ENCODE assay signal across 35 cellular contexts in the genomic region with DNA sequence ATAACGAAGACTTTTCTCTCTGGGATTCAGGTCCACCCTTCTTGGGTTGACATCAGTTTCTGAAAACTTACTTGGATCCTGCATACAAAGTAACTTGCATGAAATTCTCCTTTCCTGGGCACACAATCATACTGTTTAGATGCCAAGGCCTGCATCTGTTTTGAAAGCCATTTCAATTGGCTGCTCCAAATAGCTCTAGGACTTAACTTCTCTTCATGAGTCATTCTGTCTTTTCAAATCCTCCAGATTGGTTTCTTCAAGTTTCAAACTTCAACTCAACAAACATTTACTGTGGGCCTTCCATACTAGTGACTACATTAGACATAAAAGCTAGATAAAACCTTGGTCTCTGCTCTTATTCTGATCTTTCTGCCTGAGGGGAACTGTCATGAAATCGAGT. TPM values are rescaled to one million over a fixed set of nuclear protein-coding genes. Genes with fewer than 3 reads are reported as not detected.
A peak's percentile ranks its signal among the peaks of the same experiment; 100 is the strongest.
DNase-seq lines count a peak whose midpoint lies in the region; ATAC-seq, FAIRE-seq and TF ChIP-seq lines count a peak whose summit lies in the region.
"Had no signal": no experiment of that assay in that cellular context is flagged by ENCODE, and none has a peak within 500 bp of the region (broad histone marks: within the 10 kb centered on the region; RNA-seq: fewer than 3 reads in every experiment).

No MANE protein-coding gene starts in this region.

- H3K27me3 Mint-ChIP-seq in GM23338 (ENCODE audit: insufficient read depth, low read depth, poor library complexity) = no peaks in the 10 kb centered on the region
- H3K27me3 Mint-ChIP-seq in nephron (ENCODE audit: low read depth) = no peaks in the 10 kb centered on the region

- 96% methylated on average over 2 of the region's 2 CpGs for WGBS in GM12878 (ENCODE audit: insufficient coverage, insufficient replicate concordance, low lambda C conversion rate, missing lambda C conversion rate)

- H3K4me3 Mint-ChIP-seq in GM23338 = no peak overlapping the region
- no peak overlapping the region for H3K4me3 Mint-ChIP-seq in nephron
- no peak overlapping the region for H3K4me3 Mint-ChIP-seq in stimulated activated effector memory CD8-positive, alpha-beta T cell treated with anti-CD3 and anti-CD28 coated beads, Interleukin-12 subunit alpha, Interleukin-12 subunit beta, amount 100 ng/mL, for 72 hours
- H3K4me3 Mint-ChIP-seq: H9; naive thymus-derived CD4-positive, alpha-beta T cell; type B pancreatic cell had no signal

- H4K20me1 ChIP-seq in GM23338 (replicated peaks; ENCODE audit: insufficient read depth) = no peaks in the 10 kb centered on the region
- no peaks in the 10 kb centered on the region for H4K20me1 ChIP-seq in GM12878 (ENCODE audit: control insufficient read depth, insufficient read depth)

- no peak overlapping the region for H3K9ac ChIP-seq in GM12878 (ENCODE audit: control insufficient read depth, insufficient read depth, low read length)

- H3K9me3 Mint-ChIP-seq in GM23338 = no peaks in the 10 kb centered on the region
- no peaks in the 10 kb centered on the region for H3K9me3 Mint-ChIP-seq in nephron
- H3K9me3 Mint-ChIP-seq in stimulated activated effector memory CD8-positive, alpha-beta T cell treated with anti-CD3 and anti-CD28 coated beads, Interleukin-12 subunit alpha, Interleukin-12 subunit beta, amount 100 ng/mL, for 72 hours = no peaks in the 10 kb centered on the region
- H3K9me3 Mint-ChIP-seq: activated naive CD4-positive, alpha-beta T cell treated with anti-CD3 and anti-CD28 coated beads, Interleukin-2, amount 50 U/mL, for 72 hours; H9; type B pancreatic cell had no signal

- POLR2A ChIA-PET in GM12878 (lab: Charles Lee) = interaction anchor here (0.9 kb wide), 1 partner anchor 19 kb away, joined by 4 read pairs; no protein-coding TSS in a partner anchor

- no peak for TF ChIP-seq EP300 in GM12878 (IDR thresholded peaks at IDR 0.05; ENCODE audit: borderline replicate concordance in 1 of 2, control insufficient read depth in 1 of 2, low read depth in 2 of 2, low read length in 2 of 2)

- no peaks in the 10 kb centered on the region for H3K9me2 ChIP-seq in GM23338 (ENCODE audit: insufficient read depth)

- no peak for TF ChIP-seq POLR2A in GM12891 (IDR thresholded peaks at IDR 0.05; ENCODE audit: low read depth, low read length)
- TF ChIP-seq POLR2A in GM12878 (IDR thresholded peaks at IDR 0.05; ENCODE audit: low read depth, low read length) = no peak

- H3K79me2 ChIP-seq in GM23338 (replicated peaks; ENCODE audit: insufficient read depth) (no peaks in the 10 kb centered on the region), GM12878 (ENCODE audit: control insufficient read depth, insufficient read depth, low read length) (no peaks in the 10 kb centered on the region)

- H3K27ac Mint-ChIP-seq in GM23338 (no peak overlapping the region), nephron (peak overlapping the region in 2 of 3 experiments; percentile 2 to 22)
- H3K27ac Mint-ChIP-seq in stimulated activated effector memory CD8-positive, alpha-beta T cell treated with anti-CD3 and anti-CD28 coated beads, Interleukin-12 subunit alpha, Interleukin-12 subunit beta, amount 100 ng/mL, for 72 hours = no peak overlapping the region
- H3K27ac Mint-ChIP-seq: activated naive CD4-positive, alpha-beta T cell treated with anti-CD3 and anti-CD28 coated beads, Interleukin-2, amount 50 U/mL, for 72 hours; H9; naive thymus-derived CD4-positive, alpha-beta T cell; type B pancreatic cell had no signal

- H3K36me3 Mint-ChIP-seq in GM23338 (ENCODE audit: low read depth) (no peaks in the 10 kb centered on the region), nephron (ENCODE audit: low read depth) (no peaks in the 10 kb centered on the region)
- H3K36me3 Mint-ChIP-seq in stimulated activated effector memory CD8-positive, alpha-beta T cell treated with anti-CD3 and anti-CD28 coated beads, Interleukin-12 subunit alpha, Interleukin-12 subunit beta, amount 100 ng/mL, for 72 hours = peaks cover 5% of the 10 kb centered on the region
- H3K36me3 Mint-ChIP-seq: activated naive CD4-positive, alpha-beta T cell treated with anti-CD3 and anti-CD28 coated beads, Interleukin-2, amount 50 U/mL, for 72 hours; type B pancreatic cell had no signal

- H3F3A ChIP-seq in GM23338 (replicated peaks; ENCODE audit: low read depth) = no peaks in the 10 kb centered on the region

- CTCF ChIA-PET in GM12878 (lab: Yijun Ruan, JAX) = interaction anchor here (0.6 to 2.1 kb wide), 3 partner anchors 19 to 30 kb away, joined by 3 to 6 read pairs (median 3); no protein-coding TSS in a partner anchor

- H3K36me3 ChIP-seq in GM23338 (ENCODE audit: insufficient read depth) (no peaks in the 10 kb centered on the region), GM12878 (ENCODE audit: control insufficient read depth in 2 of 2, insufficient read depth in 2 of 2, low read length in 1 of 2) (no peaks in the 10 kb centered on the region)
- H3K36me3 ChIP-seq: cardiac muscle cell, left ventricle myocardium inferior, spleen had no signal

- H3K27me3 ChIP-seq in GM23338 (ENCODE audit: insufficient read depth) (no peaks in the 10 kb centered on the region), GM12878 (replicated peaks in 1 of 2; ENCODE audit: control insufficient read depth in 2 of 2, insufficient read depth in 2 of 2, low read length in 1 of 2) (no peaks in the 10 kb centered on the region)
- H3K27me3 ChIP-seq: cardiac muscle cell, spleen had no signal

- no TSS peak for BruUV-seq in GM12878 (replicated peaks; lab: Mats Ljungman, UMichigan)

- TF ChIP-seq RAD21 in GM12878 (IDR thresholded peaks at IDR 0.05; ENCODE audit: insufficient read depth, low read depth, low read length) = no peak

- RAD21 ChIA-PET in GM12878 (lab: Charles Lee; ENCODE audit: unreplicated experiment) = interaction anchor here (3.0 to 3.3 kb wide), 2 partner anchors 15 to 49 kb away, joined by 9 to 20 read pairs; no protein-coding TSS in a partner anchor

- DNase-seq in GM12891 (ENCODE audit: insufficient read length, low spot score) (peak; percentile 9), GM23338 (ENCODE audit: low spot score) (no peak), GM12878 (ENCODE audit: low read depth, low spot score) (no peak), NCI-H2081 treated with DMSO at 0.1 percent for 48 hours (lab: John Stamatoyannopoulos, UW) (no peak), NCI-H1694 (lab: John Stamatoyannopoulos, UW) (no peak)
- no peak for DNase-seq in stimulated activated effector memory CD8-positive, alpha-beta T cell treated with anti-CD3 and anti-CD28 coated beads, Interleukin-12 subunit alpha, Interleukin-12 subunit beta, amount 100 ng/mL, for 72 hours (ENCODE audit: low spot score in 2 of 2)
- DNase-seq: activated CD4-positive, alpha-beta T cell treated with anti-CD3 and anti-CD28 coated beads for 4 hours; activated T-cell treated with anti-CD3 and anti-CD28 coated beads for 4 hours; aorta; Caco-2; dermis blood vessel endothelial cell; DMS79; GF-D8; H9; islet precursor cell; left ventricle myocardium inferior; naive thymus-derived CD4-positive, alpha-beta T cell; NCI-H1105 treated with DMSO at 0.1 percent for 48 hours; NCI-H2107; NCI-H446; NCI-H82; PC-3; SHP77 treated with DMSO at 0.1 percent for 48 hours; spleen had no signal

- H2AFZ ChIP-seq in GM23338 = 0 out of 2 replicates have a peak overlapping the region, but pooled peaks have one; percentile 47
- H2AFZ ChIP-seq in GM12878 (ENCODE audit: control insufficient read depth, low read depth, low read length) = peak overlapping the region; percentile 37

- no peak overlapping the region for H3K4me2 ChIP-seq in GM23338
- peak overlapping the region; percentile 45; the same call in 1 of the 2 replicates for H3K4me2 ChIP-seq in GM12878 (ENCODE audit: control insufficient read depth, insufficient read depth)

- no peak overlapping the region for H3K27ac ChIP-seq in GM23338 (ENCODE audit: low read depth)
- peak overlapping the region; percentile 60; the same call in 1 of the 2 replicates for H3K27ac ChIP-seq in GM12878 (ENCODE audit: control insufficient read depth, insufficient read depth)
- H3K27ac ChIP-seq: C4-2B, cardiac muscle cell, spleen had no signal

- TF ChIP-seq CTCF in GM23338 (conservative IDR thresholded peaks at IDR 0.05; ENCODE audit: low read depth in 2 of 2) (no peak), GM12878 (IDR thresholded peaks at IDR 0.05 in 2 of 3, conservative IDR thresholded peaks at IDR 0.05 in 1 of 3; ENCODE audit: control insufficient read depth in 2 of 3, extremely low read depth in 1 of 3, insufficient read depth in 1 of 3, low read depth in 3 of 3, low read length in 3 of 3) (no peak), nephron (IDR thresholded peaks at IDR 0.05; ENCODE audit: unreplicated experiment in 3 of 3) (no peak)

- SMC1A ChIA-PET in GM12878 (lab: Charles Lee; ENCODE audit: uncharacterized antibody, unreplicated experiment) = interaction anchor here (0.8 to 3.6 kb wide), 15 partner anchors 9 to 151 kb away, joined by 3 to 51 read pairs (median 9); no protein-coding TSS in a partner anchor

- in situ Hi-C loops in GM12878 (cut with MboI) = no loop called here

- intact Hi-C loops in GM12878 (cut with micrococcal nuclease; ENCODE audit: unreplicated experiment) = loop anchor here (5.0 to 10.0 kb wide), 3 partner anchors 150 to 355 kb away; a partner anchor contains a TSS

- ATAC-seq in GM23338 (no peak), GM12878 (no peak)
- ATAC-seq in stimulated activated effector memory CD8-positive, alpha-beta T cell treated with anti-CD3 and anti-CD28 coated beads, Interleukin-12 subunit alpha, Interleukin-12 subunit beta, amount 100 ng/mL, for 72 hours = no peak
- ATAC-seq: activated naive CD4-positive, alpha-beta T cell treated with anti-CD3 and anti-CD28 coated beads, Interleukin-2, amount 50 U/mL, for 72 hours; naive thymus-derived CD4-positive, alpha-beta T cell; PC-3 had no signal

- FAIRE-seq in GM12891 (lab: Jason Lieb, UNC) (no peak), GM12878 (lab: Jason Lieb, UNC) (no peak)
- FAIRE-seq: endometrium had no signal

- no peak overlapping the region for H3K4me3 ChIP-seq in GM23338
- H3K4me3 ChIP-seq in GM12878 = no peak overlapping the region
- H3K4me3 ChIP-seq: cardiac muscle cell, left ventricle myocardium inferior, spleen had no signal

- H3K4me1 Mint-ChIP-seq in GM23338 = no peaks in the 10 kb centered on the region; the same call in 2 of the 3 replicates
- peaks cover 34% of the 10 kb centered on the region for H3K4me1 Mint-ChIP-seq in nephron
- peaks cover 25% of the 10 kb centered on the region for H3K4me1 Mint-ChIP-seq in stimulated activated effector memory CD8-positive, alpha-beta T cell treated with anti-CD3 and anti-CD28 coated beads, Interleukin-12 subunit alpha, Interleukin-12 subunit beta, amount 100 ng/mL, for 72 hours

- H3K4me1 ChIP-seq in GM23338 (ENCODE audit: insufficient read depth) (no peaks in the 10 kb centered on the region), GM12878 (ENCODE audit: control insufficient read depth, insufficient read depth, low read length) (peaks cover 32% of the 10 kb centered on the region)
- H3K4me1 ChIP-seq: spleen had no signal

- H3K9me3 ChIP-seq in GM12878 (replicated peaks; ENCODE audit: control insufficient read depth, insufficient read depth, low read length) = no peaks in the 10 kb centered on the region
- H3K9me3 ChIP-seq: Caco-2, left ventricle myocardium inferior, spleen had no signal

RNA-seq across cellular contexts. Expression of a gene that starts 54.8 kb away (rescaled TPM):
- polyA plus RNA-seq in GM12891 (2012; ENCODE audit: low read depth, missing spikeins) = 13.2 TPM
- not detected in 2 replicates for total RNA-seq in GM23338 (2014; rRNA removed; shearing (Covaris generic))
- polyA plus RNA-seq in GM23338 (2016; fragmentation: Nextera tagmentation; extraction: Ambion mirVana) (not detected in 2 replicates), GM12878 (2011; rRNA removed) (1.5 and 2.1 TPM in 2 replicates), GM12878 (2014; fragmentation: Illumina TruSeq; extraction: Trizol) (1.6 TPM in 1 of 2 replicates, not detected in the other), GM12878 (2014; fragmentation: Nextera tagmentation; extraction: Ambion mirVana) (10 to 100 TPM; 16.0 to 20.3 TPM), GM12878 (2014; rRNA removed) (4.1 and 6.2 TPM in 2 replicates), GM12878 (2016; fragmentation: Nextera tagmentation; extraction: Ambion mirVana) (1 to 10 TPM; 7.5 to 9.5 TPM)
- total RNA-seq in GM12878 (2013; cell fraction: nucleolus; rRNA removed) = not detected in 2 replicates
- total RNA-seq in GM12878 (2014; rRNA removed) (0.45 and 2.0 TPM in 2 replicates), GM12878 (2014; rRNA removed; fragmentation: Illumina TruSeq; extraction: Trizol) (3.0 and 3.1 TPM in 2 replicates), GM12878 (2021) (3.0 and 3.6 TPM in 2 replicates)
- polyA plus RNA-seq in GM12878 (2011; ENCODE audit: low read depth) = not detected
- 0.81 TPM in 1 of 2 replicates, not detected in the other for polyA plus RNA-seq in GM12878 (2011; cell fraction: cytosol; rRNA removed)
- polyA plus RNA-seq in GM12878 (2011; cell fraction: nucleus; rRNA removed) = 0.76 TPM in 1 of 2 replicates, not detected in the other
- 1.6 and 2.6 TPM in 2 replicates for polyA plus RNA-seq in GM12878 (2012)
- polyA minus RNA-seq in GM12878 (2011; rRNA and poly(A)+ RNA removed) = not detected in 2 replicates
- not detected in 2 replicates for polyA minus RNA-seq in GM12878 (2011; cell fraction: cytosol; rRNA and poly(A)+ RNA removed)
- not detected in 2 replicates for polyA minus RNA-seq in GM12878 (2011; cell fraction: nucleus; rRNA and poly(A)+ RNA removed)
- total RNA-seq: activated naive CD4-positive, alpha-beta T cell treated with anti-CD3 and anti-CD28 coated beads, Interleukin-2, amount 50 U/mL, for 72 hours; aorta; Caco-2; cardiac muscle cell; dermis blood vessel endothelial cell; fibroblast of lung; glomerular endothelial cell; H9; left ventricle myocardium inferior; M059J; naive thymus-derived CD4-positive, alpha-beta T cell; osteocyte; PC-3; spleen had no signal
- polyA plus RNA-seq: AG04450; aorta; cardiac muscle cell; fibroblast of lung; naive thymus-derived CD4-positive, alpha-beta T cell had no signal

Comparison
In these comparisons a context has a peak if more than half of its experiments do, and no peak if none do; other contexts are left out.
1. H3K27ac Mint-ChIP-seq: peak in nephron (2 of 3); none in GM23338 (single experiment) and stimulated activated effector memory CD8-positive, alpha-beta T cell treated with anti-CD3 and anti-CD28 coated beads, Interleukin-12 subunit alpha, Interleukin-12 subunit beta, amount 100 ng/mL, for 72 hours (single experiment).